Comparison of ENCODE assay signal across 8 cellular contexts in genomic region chr10:118423800-118424479, GRCh38.
A peak's percentile ranks its signal among the peaks of the same experiment; 100 is the strongest.
DNase-seq lines count a peak whose midpoint lies in the region; ATAC-seq, FAIRE-seq and TF ChIP-seq lines count a peak whose summit lies in the region.

No MANE protein-coding gene starts in this region.

- H3K4me3 ChIP-seq in A549 = no peak overlapping the region
- H3K4me3 ChIP-seq in cardiac fibroblast (replicated peaks in 1 of 2; ENCODE audit: low read depth in 2 of 2, low read length in 2 of 2) = no peak overlapping the region
- H3K4me3 ChIP-seq in kidney epithelial cell (ENCODE audit: low read depth, low read length) = no peak overlapping the region

- peaks cover 5% of the 10 kb centered on the region for H3K27me3 Mint-ChIP-seq in activated B cell treated with CpG ODN at 0.5 μM for 24 hours

- H3K36me3 ChIP-seq in kidney epithelial cell (ENCODE audit: control insufficient read depth, insufficient read depth, low read length) = no peaks in the 10 kb centered on the region

- intact Hi-C loops in activated B cell treated with CpG ODN at 0.5 μM for 24 hours (cut with micrococcal nuclease) = loop anchor here (1.0 to 5.0 kb wide), 2 partner anchors 82 to 928 kb away; partner anchors contain the start of gene FAM204A

- TF ChIP-seq RAD21 in A549 (conservative IDR thresholded peaks at IDR 0.05 in 1 of 2, IDR thresholded peaks at IDR 0.05 in 1 of 2) = peak; percentile 73 to 75

- no peaks in the 10 kb centered on the region for H3K9me3 Mint-ChIP-seq in activated B cell treated with CpG ODN at 0.5 μM for 24 hours

- H3K4me1 ChIP-seq in A549 = no peaks in the 10 kb centered on the region

- no peak for TF ChIP-seq POLR2A in A549 (IDR thresholded peaks at IDR 0.05; ENCODE audit: low read length)

- peak; percentile 74 for TF ChIP-seq CTCF in A549 (IDR thresholded peaks at IDR 0.05)
- no peak for TF ChIP-seq CTCF in activated B cell treated with CpG ODN at 0.5 μM for 24 hours (IDR thresholded peaks at IDR 0.05)
- TF ChIP-seq CTCF in cardiac fibroblast (IDR thresholded peaks at IDR 0.05; ENCODE audit: low read depth, low read length) = peak; percentile 85
- peak; percentile 85 for TF ChIP-seq CTCF in kidney epithelial cell (IDR thresholded peaks at IDR 0.05; ENCODE audit: insufficient read depth, low read length, poor library complexity, severe bottlenecking)

- peak overlapping the region; percentile 32; the same call in 2 of the 3 replicates for H3K4me2 ChIP-seq in A549

- WGBS in A549 (ENCODE audit: missing lambda C conversion rate) = 8% methylated on average over 15 of the region's 15 CpGs

- no peaks in the 10 kb centered on the region for H3K36me3 Mint-ChIP-seq in activated B cell treated with CpG ODN at 0.5 μM for 24 hours (ENCODE audit: low read depth)

- no peak overlapping the region for H3K27ac ChIP-seq in A549

- H3K4me1 Mint-ChIP-seq in activated B cell treated with CpG ODN at 0.5 μM for 24 hours = no peaks in the 10 kb centered on the region

- H3K27me3 ChIP-seq in kidney epithelial cell (ENCODE audit: control insufficient read depth, insufficient read depth, low read length) = no peaks in the 10 kb centered on the region

- CTCF ChIA-PET in A549 (lab: Yijun Ruan, JAX) (interaction anchor here (0.5 to 4.9 kb wide), 14 partner anchors 8 to 928 kb away, joined by 3 to 28 read pairs (median 4); no protein-coding TSS in a partner anchor), activated B cell treated with CpG ODN at 0.5 μM for 24 hours (lab: Charles Lee) (interaction anchor here (0.7 to 1.5 kb wide), 3 partner anchors 8 to 927 kb away, joined by 3 to 6 read pairs (median 4); no protein-coding TSS in a partner anchor)

- TF ChIP-seq EP300 in A549 (IDR thresholded peaks at IDR 0.05) = no peak

- H3K9me3 ChIP-seq in A549 = no peaks in the 10 kb centered on the region

- no peak for FAIRE-seq in A549 (lab: Jason Lieb, UNC)

- DNase-seq in A549 (ENCODE audit: low read depth in 1 of 2, low spot score in 1 of 2) = peak; percentile 74 to 91
- DNase-seq in NCI-H2196 (lab: John Stamatoyannopoulos, UW; ENCODE audit: unreplicated experiment) = peak; percentile 62
- peak; percentile 16 for DNase-seq in activated B cell treated with CpG ODN at 0.5 μM for 24 hours
- DNase-seq in cardiac fibroblast (ENCODE audit: low read depth in 2 of 2) = peak; percentile 86 to 93
- peak; percentile 74 for DNase-seq in kidney epithelial cell (ENCODE audit: low read depth)
- peak; percentile 26 for DNase-seq in stimulated activated CD4-positive, alpha-beta T cell treated with anti-CD3 and anti-CD28 coated beads, Interleukin-2, amount 100 ng/mL, for 4 hours (ENCODE audit: low read depth)

- H3K27ac Mint-ChIP-seq in activated B cell treated with CpG ODN at 0.5 μM for 24 hours = no peak overlapping the region

- ATAC-seq in A549 (peak; percentile 99), GM18520 (IDR thresholded peaks at IDR 0.05; ENCODE audit: unreplicated experiment) (peak; percentile 62), HG03095 (IDR thresholded peaks at IDR 0.05; ENCODE audit: unreplicated experiment) (peak; percentile 73), activated B cell treated with CpG ODN at 0.5 μM for 24 hours (ENCODE audit: low read depth) (peak; percentile 37)

- POLR2A ChIA-PET in A549 (lab: Yijun Ruan, JAX) (no interaction called here), activated B cell treated with CpG ODN at 0.5 μM for 24 hours (lab: Charles Lee) (no interaction called here)

- no peak overlapping the region for H3K4me3 Mint-ChIP-seq in activated B cell treated with CpG ODN at 0.5 μM for 24 hours

TF ChIP-seq in A549, 52 proteins besides CTCF, POLR2A, EP300 and RAD21:
- no peak for TF ChIP-seq NFE2L2 (conservative IDR thresholded peaks at IDR 0.05; ENCODE audit: low read length)
- peak; percentile 62 to 93; a peak in 3 of 4 replicates for TF ChIP-seq CEBPB (IDR thresholded peaks at IDR 0.05)
- TF ChIP-seq SMC3 (IDR thresholded peaks at IDR 0.05) = peak; percentile 81

Comparison
In these comparisons a context has a peak if more than half of its experiments do, and no peak if none do; other contexts are left out.
1. ATAC-seq: peak in every context shown above with its lines; median percentile 99 in A549; 73 in HG03095; 62 in GM18520; 37 in activated B cell treated with CpG ODN at 0.5 μM for 24 hours.
2. DNase-seq: peak in every context shown above with its lines; median percentile 90 in cardiac fibroblast; 82 in A549; 74 in kidney epithelial cell; 62 in NCI-H2196; 26 in stimulated activated CD4-positive, alpha-beta T cell treated with anti-CD3 and anti-CD28 coated beads, Interleukin-2, amount 100 ng/mL, for 4 hours; 16 in activated B cell treated with CpG ODN at 0.5 μM for 24 hours.